7 cellular contexts compared by ENCODE assay signal in genomic region chrX:79854469-79854868, GRCh38.
"Had no signal": no experiment of that assay in that cellular context is flagged by ENCODE, and none has a peak within 500 bp of the region (broad histone marks: within the 10 kb centered on the region; RNA-seq: fewer than 3 reads in every experiment).

No MANE protein-coding gene starts in this region.

- H3K36me3 Mint-ChIP-seq: IgD-negative memory B cell had no signal

- H3K27me3 Mint-ChIP-seq: IgD-negative memory B cell had no signal

- H3K27ac ChIP-seq: HL-60, KMS-11 had no signal

- FAIRE-seq: HTR-8/SVneo had no signal

- H3K27ac Mint-ChIP-seq: IgD-negative memory B cell had no signal

- DNase-seq: IMR-90, KBM-7, KG1 had no signal

- H3K4me2 ChIP-seq: KMS-11 had no signal

- H3K9ac ChIP-seq: KMS-11 had no signal

- H3K4me3 Mint-ChIP-seq: IgD-negative memory B cell had no signal
